In genomic region chr20:51422912-51423667, GRCh38 we compare ENCODE assay signal across 11 cellular contexts.
DNase-seq lines count a peak whose midpoint lies in the region; ATAC-seq and TF ChIP-seq lines count a peak whose summit lies in the region.
"Had no signal": no experiment of that assay in that cellular context is flagged by ENCODE, and none has a peak within 500 bp of the region (broad histone marks: within the 10 kb centered on the region; RNA-seq: fewer than 3 reads in every experiment).

No MANE protein-coding gene starts in this region.

- intact Hi-C loops in uterus (cut with DNase I; ENCODE audit: low total_unique reads), result no loop called here

- no peak for DNase-seq in CD8-positive, alpha-beta memory T cell
- DNase-seq in SIG-M5 (lab: John Stamatoyannopoulos, UW) (no peak), uterus (no peak), DMS79 (lab: John Stamatoyannopoulos, UW) (no peak), BE2C (no peak)
- DNase-seq: hippocampal formation; naive thymus-derived CD4-positive, alpha-beta T cell; NK-92 treated with Interleukin-12 subunit alpha and Interleukin-12 subunit beta, amount 100 ng/mL, for 24 hours had no signal

- no peaks in the 10 kb centered on the region for H3K27me3 Mint-ChIP-seq in CD8-positive, alpha-beta memory T cell
- no peaks in the 10 kb centered on the region for H3K27me3 Mint-ChIP-seq in activated T-helper 17 cell treated with anti-CD3 and anti-CD28 coated beads, Interleukin-2, amount 50 U/mL, for 72 hours
- H3K27me3 Mint-ChIP-seq: naive thymus-derived CD4-positive, alpha-beta T cell had no signal

- H3K9me3 Mint-ChIP-seq in CD8-positive, alpha-beta memory T cell, result no peaks in the 10 kb centered on the region
- no peaks in the 10 kb centered on the region for H3K9me3 Mint-ChIP-seq in activated T-helper 17 cell treated with anti-CD3 and anti-CD28 coated beads, Interleukin-2, amount 50 U/mL, for 72 hours

- H3K27ac ChIP-seq in CD8-positive, alpha-beta memory T cell (ENCODE audit: low read depth, low read length), result no peak overlapping the region
- H3K27ac ChIP-seq in uterus, result no peak overlapping the region

- H3K4me3 ChIP-seq in CD8-positive, alpha-beta memory T cell (ENCODE audit: low read length), result no peak overlapping the region
- no peak overlapping the region for H3K4me3 ChIP-seq in uterus
- no peak overlapping the region for H3K4me3 ChIP-seq in BE2C (ENCODE audit: low read depth, low read length)

- H3K4me3 Mint-ChIP-seq in CD8-positive, alpha-beta memory T cell, result peak overlapping the region in 5 of 7 donors; percentile 9 to 75 (median 67)
- H3K4me3 Mint-ChIP-seq in activated T-helper 17 cell treated with anti-CD3 and anti-CD28 coated beads, Interleukin-2, amount 50 U/mL, for 72 hours, result peak overlapping the region; percentile 77
- H3K4me3 Mint-ChIP-seq: naive thymus-derived CD4-positive, alpha-beta T cell had no signal

- no peak for TF ChIP-seq POLR2A in uterus (IDR thresholded peaks at IDR 0.05)

- H3K9me3 ChIP-seq in CD8-positive, alpha-beta memory T cell (ENCODE audit: low read length), result no peaks in the 10 kb centered on the region
- no peaks in the 10 kb centered on the region for H3K9me3 ChIP-seq in uterus
- H3K9me3 ChIP-seq in BE2C, result no peaks in the 10 kb centered on the region

- H3K27ac Mint-ChIP-seq in CD8-positive, alpha-beta memory T cell, result peak overlapping the region; percentile 81 to 99 (median 95)
- peak overlapping the region; percentile 93 for H3K27ac Mint-ChIP-seq in activated T-helper 17 cell treated with anti-CD3 and anti-CD28 coated beads, Interleukin-2, amount 50 U/mL, for 72 hours

- POLR2A ChIA-PET in CD8-positive, alpha-beta memory T cell (lab: Charles Lee), result interaction anchor here (0.6 to 2.2 kb wide), 4 partner anchors 10 to 120 kb away, joined by 3 to 9 read pairs (median 4); partner anchors contain the start of gene NFATC2

- H3K36me3 ChIP-seq in CD8-positive, alpha-beta memory T cell (ENCODE audit: insufficient read depth, low read length), result peaks cover 17% of the 10 kb centered on the region
- no peaks in the 10 kb centered on the region for H3K36me3 ChIP-seq in uterus
- H3K36me3 ChIP-seq in BE2C, result no peaks in the 10 kb centered on the region

- TF ChIP-seq CTCF in uterus (IDR thresholded peaks at IDR 0.05) (no peak), BE2C (IDR thresholded peaks at IDR 0.05; ENCODE audit: low read depth, low read length) (no peak)

- H3K4me1 Mint-ChIP-seq in CD8-positive, alpha-beta memory T cell, result peaks cover 67 to 98% (median 90%) of the 10 kb centered on the region in 3 donors
- peaks cover 58% of the 10 kb centered on the region for H3K4me1 Mint-ChIP-seq in activated T-helper 17 cell treated with anti-CD3 and anti-CD28 coated beads, Interleukin-2, amount 50 U/mL, for 72 hours

- ATAC-seq in GM19023 (IDR thresholded peaks at IDR 0.05; ENCODE audit: unreplicated experiment) (peak; percentile 63), HG03108 (IDR thresholded peaks at IDR 0.05; ENCODE audit: unreplicated experiment) (peak; percentile 58)
- peak; percentile 73 for ATAC-seq in activated T-helper 17 cell treated with anti-CD3 and anti-CD28 coated beads, Interleukin-2, amount 50 U/mL, for 72 hours (replicated peaks)
- ATAC-seq: naive thymus-derived CD4-positive, alpha-beta T cell had no signal

- peaks cover 62% of the 10 kb centered on the region for H3K4me1 ChIP-seq in CD8-positive, alpha-beta memory T cell (ENCODE audit: insufficient read depth, low read length)
- no peaks in the 10 kb centered on the region for H3K4me1 ChIP-seq in uterus
- H3K4me1 ChIP-seq in BE2C, result no peaks in the 10 kb centered on the region

- CTCF ChIA-PET in CD8-positive, alpha-beta memory T cell (lab: Charles Lee), result interaction anchor here (1.1 to 1.7 kb wide), 4 partner anchors 19 to 161 kb away, joined by 4 to 7 read pairs (median 4); no protein-coding TSS in a partner anchor

- H3K27me3 ChIP-seq in CD8-positive, alpha-beta memory T cell (ENCODE audit: insufficient read depth, low read length, poor library complexity, severe bottlenecking), result no peaks in the 10 kb centered on the region
- H3K27me3 ChIP-seq in uterus (no peaks in the 10 kb centered on the region), BE2C (peaks cover 6% of the 10 kb centered on the region)

- peaks cover 0 to 69% (median 18%) of the 10 kb centered on the region in 3 donors for H3K36me3 Mint-ChIP-seq in CD8-positive, alpha-beta memory T cell
- peaks cover 98% of the 10 kb centered on the region for H3K36me3 Mint-ChIP-seq in activated T-helper 17 cell treated with anti-CD3 and anti-CD28 coated beads, Interleukin-2, amount 50 U/mL, for 72 hours (ENCODE audit: low read depth)
